Comparison of ENCODE assay signal across 18 cellular contexts in genomic region chr1:77024500-77024899, GRCh38.
"Had no signal": no experiment of that assay in that cellular context is flagged by ENCODE, and none has a peak within 500 bp of the region (broad histone marks: within the 10 kb centered on the region; RNA-seq: fewer than 3 reads in every experiment).

No MANE protein-coding gene starts in this region.

- H3K4me1 Mint-ChIP-seq: activated CD4-positive, alpha-beta T cell treated with anti-CD3 and anti-CD28 coated beads for 36 hours had no signal

- ATAC-seq: activated CD4-positive, alpha-beta T cell treated with anti-CD3 and anti-CD28 coated beads for 36 hours; left lobe of liver; psoas muscle; right cardiac atrium had no signal

- DNase-seq: activated CD4-positive, alpha-beta T cell treated with anti-CD3 and anti-CD28 coated beads for 36 hours; activated CD4-positive, alpha-beta T cell treated with anti-CD3 and anti-CD28 coated beads, Interleukin-2, amount 50 U/mL, for 48 hours; activated gamma-delta T cell treated with Interleukin-2 at 50 U/mL for 16 hours; activated T-cell treated with anti-CD3 and anti-CD28 coated beads for 4 hours; dorsolateral prefrontal cortex; foreskin fibroblast; kidney; psoas muscle; right cardiac atrium; small intestine; stimulated activated CD4-positive, alpha-beta T cell treated with anti-CD3 and anti-CD28 coated beads, Interleukin-15, amount 100 ng/mL, for 24 hours; stimulated activated CD4-positive, alpha-beta T cell treated with anti-CD3 and anti-CD28 coated beads, Interleukin-2, amount 100 ng/mL, for 48 hours; stomach had no signal

- H3K27ac Mint-ChIP-seq: activated CD4-positive, alpha-beta T cell treated with anti-CD3 and anti-CD28 coated beads for 36 hours; activated naive CD8-positive, alpha-beta T cell; activated T-helper 1 cell treated with anti-CD3 and anti-CD28 coated beads, Interleukin-12 subunit alpha, Interleukin-12 subunit beta, Interleukin-2, Interleukin-4 antibody, amounts not matched to agents 30 ng/mL and 10 ng/mL and 1 ng/mL, durations not matched to agents 14 hours and 24 hours and 36 hours; type B pancreatic cell had no signal

- H3K9me3 Mint-ChIP-seq: activated T-helper 1 cell treated with anti-CD3 and anti-CD28 coated beads, Interleukin-12 subunit alpha, Interleukin-12 subunit beta, Interleukin-2, Interleukin-4 antibody, amounts not matched to agents 30 ng/mL and 10 ng/mL and 1 ng/mL, durations not matched to agents 14 hours and 24 hours and 36 hours; neural crest cell; type B pancreatic cell had no signal

- H3K4me3 Mint-ChIP-seq: activated CD4-positive, alpha-beta T cell treated with anti-CD3 and anti-CD28 coated beads for 36 hours; activated naive CD8-positive, alpha-beta T cell; activated T-helper 1 cell treated with anti-CD3 and anti-CD28 coated beads, Interleukin-12 subunit alpha, Interleukin-12 subunit beta, Interleukin-2, Interleukin-4 antibody, amounts not matched to agents 30 ng/mL and 10 ng/mL and 1 ng/mL, durations not matched to agents 14 hours and 24 hours and 36 hours; neural crest cell; type B pancreatic cell had no signal
